In the genomic region with DNA sequence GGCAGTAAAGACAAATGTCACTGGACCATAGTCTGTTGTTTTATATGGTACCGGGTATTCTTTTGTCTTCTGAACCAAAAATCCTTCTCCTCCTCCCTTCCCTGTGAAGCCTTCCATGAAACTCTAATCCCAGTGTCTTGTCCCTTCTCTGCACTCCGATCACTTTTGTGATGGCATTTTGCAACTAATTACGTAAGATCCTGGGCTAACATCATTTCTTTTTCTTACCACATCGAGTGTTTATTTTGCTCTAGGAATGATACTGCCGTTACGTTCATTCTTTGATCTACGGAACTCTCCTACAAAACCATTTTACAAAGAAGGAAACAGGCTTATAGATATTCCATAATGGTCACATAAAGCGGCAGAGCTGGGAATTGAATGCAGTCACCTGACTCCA, we compare ENCODE assay signal across 22 cellular contexts.
"Had no signal": no experiment of that assay in that cellular context is flagged by ENCODE, and none has a peak within 500 bp of the region (broad histone marks: within the 10 kb centered on the region; RNA-seq: fewer than 3 reads in every experiment).

No MANE protein-coding gene starts in this region.

- FAIRE-seq: small intestine had no signal

- H3K4me1 Mint-ChIP-seq: activated CD4-positive, alpha-beta T cell treated with anti-CD3 and anti-CD28 coated beads, Interleukin-2, amount 10 ng/mL, durations not matched to agents 7 days and 5 days; stimulated activated naive CD8-positive, alpha-beta T cell treated with anti-CD3 and anti-CD28 coated beads, Interleukin-15, amount 100 ng/mL, for 72 hours had no signal

- H3K4me1 ChIP-seq: testis, upper lobe of right lung had no signal

- H3K9me3 Mint-ChIP-seq: naive thymus-derived CD8-positive, alpha-beta T cell; T-helper 1 cell treated with Interleukin-12 subunit alpha and Interleukin-12 subunit beta and Interleukin-4 antibody, amounts not matched to agents 30 μg/mL and 1 μg/mL, for 36 hours had no signal

- H3K27ac ChIP-seq: coronary artery, gastroesophageal sphincter, heart left ventricle, ovary, testis, upper lobe of right lung had no signal

- H3K27me3 ChIP-seq: gastroesophageal sphincter, heart left ventricle, ovary, right lobe of liver, testis, upper lobe of right lung had no signal

- ATAC-seq: activated CD4-positive, CD25-positive, alpha-beta regulatory T cell treated with anti-CD3 and anti-CD28 coated beads, Interleukin-2, amount 50 U/mL, for 24 hours; gastroesophageal sphincter; heart left ventricle; left ventricle myocardium superior; naive thymus-derived CD8-positive, alpha-beta T cell; stimulated activated naive CD8-positive, alpha-beta T cell treated with anti-CD3 and anti-CD28 coated beads, Interleukin-15, amount 100 ng/mL, for 72 hours; upper lobe of right lung had no signal

- H3K36me3 ChIP-seq: ovary, right lobe of liver had no signal

- DNase-seq: activated CD4-positive, alpha-beta T cell treated with anti-CD3 and anti-CD28 coated beads, Interleukin-2, amount 10 ng/mL, durations not matched to agents 7 days and 5 days; activated CD8-positive, alpha-beta memory T cell treated with anti-CD3 and anti-CD28 coated beads for 24 hours; activated CD8-positive, alpha-beta memory T cell treated with anti-CD3 and anti-CD28 coated beads, Interleukin-2, amount 50 U/mL, for 48 hours; activated effector memory CD4-positive, alpha-beta T cell treated with Interleukin-2 at 50 U/mL for 16 hours; activated naive CD4-positive, alpha-beta T cell treated with anti-CD3 and anti-CD28 coated beads, Interleukin-2, amount 50 U/mL, for 16 hours; activated T-cell treated with anti-CD3 and anti-CD28 coated beads, Interleukin-2, amount 50 U/mL, for 48 hours; heart left ventricle; left ventricle myocardium superior; mesenchymal stem cell; naive thymus-derived CD8-positive, alpha-beta T cell; ovary; right lobe of liver; small intestine; stimulated activated CD4-positive, alpha-beta T cell treated with anti-CD3 and anti-CD28 coated beads, Interleukin-15, amount 100 ng/mL, for 24 hours; stimulated activated CD4-positive, alpha-beta T cell treated with anti-CD3 and anti-CD28 coated beads, Interleukin-2, amount 100 ng/mL, for 48 hours; stimulated activated naive CD8-positive, alpha-beta T cell treated with anti-CD3 and anti-CD28 coated beads, Interleukin-15, amount 100 ng/mL, for 72 hours; testis; upper lobe of right lung had no signal

- H3K27ac Mint-ChIP-seq: activated CD4-positive, alpha-beta T cell treated with anti-CD3 and anti-CD28 coated beads, Interleukin-2, amount 10 ng/mL, durations not matched to agents 7 days and 5 days; stimulated activated naive CD8-positive, alpha-beta T cell treated with anti-CD3 and anti-CD28 coated beads, Interleukin-15, amount 100 ng/mL, for 72 hours; T-helper 1 cell treated with Interleukin-12 subunit alpha and Interleukin-12 subunit beta and Interleukin-4 antibody, amounts not matched to agents 30 μg/mL and 1 μg/mL, for 36 hours had no signal

- H3K9me3 ChIP-seq: gastroesophageal sphincter, heart left ventricle, ovary, right lobe of liver, testis, upper lobe of right lung had no signal

- H3K4me3 Mint-ChIP-seq: activated CD4-positive, alpha-beta T cell treated with anti-CD3 and anti-CD28 coated beads, Interleukin-2, amount 10 ng/mL, durations not matched to agents 7 days and 5 days; naive thymus-derived CD8-positive, alpha-beta T cell; stimulated activated naive CD8-positive, alpha-beta T cell treated with anti-CD3 and anti-CD28 coated beads, Interleukin-15, amount 100 ng/mL, for 72 hours; T-helper 1 cell treated with Interleukin-12 subunit alpha and Interleukin-12 subunit beta and Interleukin-4 antibody, amounts not matched to agents 30 μg/mL and 1 μg/mL, for 36 hours had no signal

- H3K27me3 Mint-ChIP-seq: activated CD4-positive, alpha-beta T cell treated with anti-CD3 and anti-CD28 coated beads, Interleukin-2, amount 10 ng/mL, durations not matched to agents 7 days and 5 days; naive thymus-derived CD8-positive, alpha-beta T cell; stimulated activated naive CD8-positive, alpha-beta T cell treated with anti-CD3 and anti-CD28 coated beads, Interleukin-15, amount 100 ng/mL, for 72 hours had no signal

- H3K4me3 ChIP-seq: coronary artery, gastroesophageal sphincter, heart left ventricle, ovary, right lobe of liver, testis, upper lobe of right lung had no signal
